ENCODE assay signal across 15 cellular contexts in genomic region chr3:57948782-57949242, GRCh38. TPM values are rescaled to one million over a fixed set of nuclear protein-coding genes. Genes with fewer than 3 reads are reported as not detected.
DNase-seq lines count a peak whose midpoint lies in the region; ATAC-seq and TF ChIP-seq lines count a peak whose summit lies in the region.
"Had no signal": no experiment of that assay in that cellular context is flagged by ENCODE, and none has a peak within 500 bp of the region (broad histone marks: within the 10 kb centered on the region; RNA-seq: fewer than 3 reads in every experiment).

No MANE protein-coding gene starts in this region.

- WGBS in heart right ventricle, 2 donors, result 80 to 83% methylated on average over 9 of the region's 9 CpGs
- 62 to 88% methylated on average over 8 to 9 of the region's 9 CpGs for WGBS in esophagus squamous epithelium, 2 donors
- no CpG with 5 or more reads among the region's 9 CpGs for WGBS in neuronal stem cell (ENCODE audit: extremely low coverage in 2 of 2, insufficient read length in 2 of 2, insufficient replicate concordance in 1 of 2), 2 donors
- 83 to 89% methylated on average over 6 to 9 of the region's 9 CpGs for WGBS in transverse colon (ENCODE audit: low coverage in 1 of 2), 2 donors

- TF ChIP-seq CTCF in left ventricle myocardium inferior (IDR thresholded peaks at IDR 0.05; ENCODE audit: borderline replicate concordance) (no peak), heart right ventricle (IDR thresholded peaks at IDR 0.05) (no peak), esophagus squamous epithelium (IDR thresholded peaks at IDR 0.05) (no peak), transverse colon (IDR thresholded peaks at IDR 0.05) (no peak)

- H3K18ac ChIP-seq in neuronal stem cell (ENCODE audit: low read length), result peak overlapping the region; percentile 25

- H3K9me3 ChIP-seq in left ventricle myocardium inferior (replicated peaks), result no peaks in the 10 kb centered on the region
- no peaks in the 10 kb centered on the region for H3K9me3 ChIP-seq in heart right ventricle
- no peaks in the 10 kb centered on the region for H3K9me3 ChIP-seq in esophagus squamous epithelium
- H3K9me3 ChIP-seq in neuronal stem cell (replicated peaks in 1 of 2; ENCODE audit: control insufficient read depth in 2 of 2, insufficient read depth in 1 of 2, low read depth in 1 of 2, low read length in 2 of 2), result no peaks in the 10 kb centered on the region
- no peaks in the 10 kb centered on the region for H3K9me3 ChIP-seq in transverse colon

- intact Hi-C loops in left ventricle myocardium inferior (cut with micrococcal nuclease) (no loop called here), heart right ventricle (cut with DNase I) (loop anchor here in 1 of 10 donors (10.0 kb wide), 1 partner anchor 216 kb away; no protein-coding TSS in a partner anchor), esophagus squamous epithelium (cut with DNase I) (no loop called here), transverse colon (cut with DNase I; ENCODE audit: low total_unique reads) (no loop called here)

- no peak overlapping the region for H2BK5ac ChIP-seq in neuronal stem cell (ENCODE audit: low read length)

- H2AK5ac ChIP-seq in neuronal stem cell (ENCODE audit: low read depth, low read length), result no peak overlapping the region

- DNase-seq in left ventricle myocardium inferior (no peak), heart right ventricle (no peak), esophagus squamous epithelium (lab: John Stamatoyannopoulos, UW) (no peak), neuronal stem cell (ENCODE audit: low spot score) (no peak), transverse colon (no peak), midbrain (lab: John Stamatoyannopoulos, UW) (no peak), AML-193 (lab: John Stamatoyannopoulos, UW) (no peak)
- DNase-seq: activated CD4-positive, alpha-beta T cell treated with anti-CD3 and anti-CD28 coated beads, Interleukin-2, amount 50 U/mL, for 4 hours; amniotic stem cell; Calu3; KBM-7; NCI-H1417; NCI-H510A treated with DMSO at 0.1 percent for 48 hours; T1000 had no signal

- H3K27me3 ChIP-seq in left ventricle myocardium inferior (ENCODE audit: low read depth) (no peaks in the 10 kb centered on the region), heart right ventricle (no peaks in the 10 kb centered on the region), esophagus squamous epithelium (no peaks in the 10 kb centered on the region), neuronal stem cell (ENCODE audit: control insufficient read depth in 3 of 3, insufficient read depth in 3 of 3, low read depth in 1 of 3, low read length in 3 of 3) (no peaks in the 10 kb centered on the region), transverse colon (no peaks in the 10 kb centered on the region)

- peak overlapping the region; percentile 32 for H3K27ac ChIP-seq in left ventricle myocardium inferior (replicated peaks)
- H3K27ac ChIP-seq in heart right ventricle, result no peak overlapping the region
- H3K27ac ChIP-seq in esophagus squamous epithelium, result peak overlapping the region; percentile 54 to 91 (median 82)
- peak overlapping the region; percentile 13 for H3K27ac ChIP-seq in neuronal stem cell (replicated peaks; ENCODE audit: low read length)
- peak overlapping the region; percentile 84 to 90 (median 89) for H3K27ac ChIP-seq in transverse colon

- no peak for TF ChIP-seq POLR2A in esophagus squamous epithelium (IDR thresholded peaks at IDR 0.05)
- TF ChIP-seq POLR2A in transverse colon (IDR thresholded peaks at IDR 0.05), result no peak

- H3K36me3 ChIP-seq in left ventricle myocardium inferior (no peaks in the 10 kb centered on the region), heart right ventricle (no peaks in the 10 kb centered on the region), esophagus squamous epithelium (no peaks in the 10 kb centered on the region), neuronal stem cell (replicated peaks in 1 of 2; ENCODE audit: control insufficient read depth in 2 of 2, insufficient read depth in 2 of 2, low read length in 2 of 2) (no peaks in the 10 kb centered on the region), transverse colon (no peaks in the 10 kb centered on the region)

- H2AFZ ChIP-seq in neuronal stem cell (ENCODE audit: low read length), result peak overlapping the region; percentile 72

- H4K91ac ChIP-seq in neuronal stem cell (ENCODE audit: low read depth, low read length, poor library complexity), result no peak overlapping the region

- TF ChIP-seq EP300 in transverse colon (IDR thresholded peaks at IDR 0.05; ENCODE audit: low read depth), result no peak

- in situ Hi-C loops in transverse colon (cut with MboI; ENCODE audit: low pct_ligation_motif_present in 1 of 4, low pct_unique_long_range_greater_than_20kb in 1 of 4, low sequenced_read_pairs in 3 of 4), result no loop called here

- H3K4me1 ChIP-seq in left ventricle myocardium inferior (peaks cover 60% of the 10 kb centered on the region), heart right ventricle (peaks cover 3 to 66% (median 49%) of the 10 kb centered on the region in 9 donors), esophagus squamous epithelium (peaks cover 19 to 62% (median 38%) of the 10 kb centered on the region in 3 donors), neuronal stem cell (ENCODE audit: control insufficient read depth in 2 of 2, insufficient read depth in 1 of 2, low read depth in 1 of 2, low read length in 2 of 2) (peaks cover 19 to 30% of the 10 kb centered on the region in 2 donors), transverse colon (peaks cover 12 to 49% (median 20%) of the 10 kb centered on the region in 4 donors)

- no peak overlapping the region for H3K4me2 ChIP-seq in neuronal stem cell (ENCODE audit: insufficient read depth, low read length, poor library complexity, severe bottlenecking)

- H3K9ac ChIP-seq in neuronal stem cell (ENCODE audit: low read depth, low read length, poor library complexity), result no peak overlapping the region

- H3K4ac ChIP-seq in neuronal stem cell (ENCODE audit: low read length), result no peak overlapping the region

- no peak overlapping the region for H2BK15ac ChIP-seq in neuronal stem cell (ENCODE audit: low read length)

- H2BK12ac ChIP-seq in neuronal stem cell (ENCODE audit: low read length), result no peak overlapping the region

- ATAC-seq in heart right ventricle, result no peak
- no peak for ATAC-seq in GM21423 (IDR thresholded peaks at IDR 0.05; ENCODE audit: unreplicated experiment)

- H3K4me3 ChIP-seq in left ventricle myocardium inferior (no peak overlapping the region), heart right ventricle (no peak overlapping the region), esophagus squamous epithelium (no peak overlapping the region), neuronal stem cell (ENCODE audit: low read length in 2 of 2) (no peak overlapping the region), transverse colon (no peak overlapping the region)

- H3K14ac ChIP-seq in neuronal stem cell (ENCODE audit: low read length), result no peak overlapping the region

- no peak overlapping the region for H2BK120ac ChIP-seq in neuronal stem cell (ENCODE audit: low read depth, low read length)

- H3K79me1 ChIP-seq in neuronal stem cell (ENCODE audit: low read depth, low read length), result no peaks in the 10 kb centered on the region

- H3K23ac ChIP-seq in neuronal stem cell (ENCODE audit: low read depth, low read length, poor library complexity), result no peak overlapping the region

- H4K8ac ChIP-seq in neuronal stem cell (ENCODE audit: low read depth, low read length), result no peak overlapping the region

RNA-seq across cellular contexts. Expression of gene FLNB, which starts 59.4 kb away (rescaled TPM):
- total RNA-seq in left ventricle myocardium inferior (34.8 TPM), heart right ventricle (10 to 100 TPM; 27.4 to 61.8 (median 38.6) TPM), esophagus squamous epithelium (10 to 100 TPM; 65.4 to 77.0 (median 71.5) TPM), transverse colon (100 to 1,000 TPM; 282 to 707 (median 563) TPM)
- 10 to 100 TPM; 35.0 to 65.3 TPM for polyA plus RNA-seq in heart right ventricle
- polyA plus RNA-seq in neuronal stem cell (2013, experiment 1 of 2), result 19.0 TPM
- polyA plus RNA-seq in neuronal stem cell (2013, experiment 2 of 2), result 20.1 TPM

Comparison
In these comparisons a context has a peak if more than half of its experiments do, and no peak if none do; other contexts are left out.
1. H3K27ac ChIP-seq: peak in left ventricle myocardium inferior (single experiment), esophagus squamous epithelium (4 of 4), neuronal stem cell (single experiment) and transverse colon (4 of 4); none in heart right ventricle (0 of 10).